ENCODE assay signal across 9 cellular contexts in the genomic region with DNA sequence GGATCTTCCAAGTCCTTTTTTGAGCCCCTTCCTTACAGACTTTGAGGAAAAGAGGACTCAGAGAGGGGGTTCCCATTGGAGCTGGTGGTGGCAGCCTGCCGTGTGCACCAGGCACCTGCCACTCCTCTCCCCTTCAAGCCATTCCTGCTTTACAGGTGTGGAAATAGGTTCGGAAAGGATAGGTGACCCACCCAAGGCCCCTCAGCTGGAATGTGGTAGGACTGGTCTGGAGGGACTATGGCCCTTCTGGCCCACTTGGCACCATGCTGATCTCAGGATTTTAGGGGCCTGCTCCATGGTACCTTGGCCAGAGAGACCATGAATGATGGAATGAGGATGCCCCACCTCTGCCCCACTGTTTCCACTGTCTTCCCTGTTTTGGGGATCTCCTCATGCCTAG. TPM values are rescaled to one million over a fixed set of nuclear protein-coding genes. Genes with fewer than 3 reads are reported as not detected.
A peak's percentile ranks its signal among the peaks of the same experiment; 100 is the strongest.
DNase-seq lines count a peak whose midpoint lies in the region; ATAC-seq and TF ChIP-seq lines count a peak whose summit lies in the region.
"Had no signal": no experiment of that assay in that cellular context is flagged by ENCODE, and none has a peak within 500 bp of the region (broad histone marks: within the 10 kb centered on the region; RNA-seq: fewer than 3 reads in every experiment).

No MANE protein-coding gene starts in this region.

- H3K36me3 ChIP-seq in sigmoid colon, result no peaks in the 10 kb centered on the region
- H3K36me3 ChIP-seq: left ventricle myocardium inferior, SJSA1 had no signal

- H3K4me1 ChIP-seq in sigmoid colon, result peaks cover 0 to 63% (median 50%) of the 10 kb centered on the region in 4 donors

- CTCF ChIA-PET in activated B cell treated with CpG ODN at 0.5 μM for 24 hours (lab: Charles Lee), result interaction anchor here (1.4 kb wide), 1 partner anchor 11 kb away, joined by 3 read pairs; no protein-coding TSS in a partner anchor

- peak overlapping the region; percentile 86 for H3K4me3 Mint-ChIP-seq in activated B cell treated with CpG ODN at 0.5 μM for 24 hours
- peak overlapping the region; percentile 83 for H3K4me3 Mint-ChIP-seq in glutamatergic neuron (ENCODE audit: unreplicated experiment)

- peak overlapping the region; percentile 83 to 90 (median 86) for H3K27ac ChIP-seq in sigmoid colon
- H3K27ac ChIP-seq: left ventricle myocardium inferior, SJSA1 had no signal

- no peaks in the 10 kb centered on the region for H3K36me3 Mint-ChIP-seq in activated B cell treated with CpG ODN at 0.5 μM for 24 hours (ENCODE audit: low read depth)
- H3K36me3 Mint-ChIP-seq in glutamatergic neuron (ENCODE audit: unreplicated experiment), result no peaks in the 10 kb centered on the region

- no peak for TF ChIP-seq POLR2A in sigmoid colon (IDR thresholded peaks at IDR 0.05)

- H3K9me3 Mint-ChIP-seq in activated B cell treated with CpG ODN at 0.5 μM for 24 hours, result no peaks in the 10 kb centered on the region
- peaks cover 2% of the 10 kb centered on the region for H3K9me3 Mint-ChIP-seq in glutamatergic neuron (ENCODE audit: unreplicated experiment)

- WGBS in sigmoid colon, 2 donors, result 19 to 63% methylated on average over 2 of the region's 2 CpGs

- H3K27me3 Mint-ChIP-seq in activated B cell treated with CpG ODN at 0.5 μM for 24 hours, result peaks cover 11% of the 10 kb centered on the region
- H3K27me3 Mint-ChIP-seq in glutamatergic neuron (ENCODE audit: unreplicated experiment), result no peaks in the 10 kb centered on the region

- no peak for TF ChIP-seq CTCF in activated B cell treated with CpG ODN at 0.5 μM for 24 hours (IDR thresholded peaks at IDR 0.05)
- no peak for TF ChIP-seq CTCF in glutamatergic neuron (IDR thresholded peaks at IDR 0.05; ENCODE audit: partially characterized antibody, unreplicated experiment)
- TF ChIP-seq CTCF in sigmoid colon (IDR thresholded peaks at IDR 0.05), result no peak

- no peaks in the 10 kb centered on the region for H3K27me3 ChIP-seq in sigmoid colon

- H3K4me1 Mint-ChIP-seq in activated B cell treated with CpG ODN at 0.5 μM for 24 hours, result peaks cover 18% of the 10 kb centered on the region
- peaks cover 8% of the 10 kb centered on the region for H3K4me1 Mint-ChIP-seq in glutamatergic neuron (ENCODE audit: low read depth, unreplicated experiment)

- intact Hi-C loops in activated B cell treated with CpG ODN at 0.5 μM for 24 hours (cut with micrococcal nuclease) (no loop called here), sigmoid colon (cut with DNase I) (loop anchor here (5.0 to 10.0 kb wide), 4 partner anchors 38 to 1008 kb away; partner anchors contain the start of genes ALG2 and SEC61B)

- no peak for TF ChIP-seq EP300 in sigmoid colon (IDR thresholded peaks at IDR 0.05)

- ATAC-seq in activated B cell treated with CpG ODN at 0.5 μM for 24 hours (ENCODE audit: low read depth), result no peak
- no peak for ATAC-seq in HG03460 (IDR thresholded peaks at IDR 0.05; ENCODE audit: unreplicated experiment)

- H3K9me3 ChIP-seq in sigmoid colon, result no peaks in the 10 kb centered on the region
- H3K9me3 ChIP-seq: left ventricle myocardium inferior, SJSA1 had no signal

- POLR2A ChIA-PET in activated B cell treated with CpG ODN at 0.5 μM for 24 hours (lab: Charles Lee), result interaction anchor here (1.2 to 1.3 kb wide), 2 partner anchors 15 to 552 kb away, joined by 3 to 12 read pairs; no protein-coding TSS in a partner anchor

- H3K27ac Mint-ChIP-seq in activated B cell treated with CpG ODN at 0.5 μM for 24 hours (no peak overlapping the region), glutamatergic neuron (ENCODE audit: unreplicated experiment) (no peak overlapping the region)

- H3K4me3 ChIP-seq in sigmoid colon, result peak overlapping the region in 2 of 4 donors; percentile 62 to 64
- H3K4me3 ChIP-seq: SJSA1 had no signal

- DNase-seq in HT-29 (ENCODE audit: low spot score) (peak; percentile 83), activated B cell treated with CpG ODN at 0.5 μM for 24 hours (no peak), glutamatergic neuron (no peak), sigmoid colon (no peak), NCI-H510A (lab: John Stamatoyannopoulos, UW) (no peak), NCI-H2196 (lab: John Stamatoyannopoulos, UW; ENCODE audit: unreplicated experiment) (no peak)
- DNase-seq: left ventricle myocardium inferior had no signal

RNA-seq across cellular contexts. Expression of gene GALNT12, which starts 1.4 kb away (rescaled TPM):
- total RNA-seq in HT-29 (2014; rRNA removed; shearing (Covaris generic)), result 39.1 and 53.2 TPM in 2 replicates
- total RNA-seq in activated B cell treated with CpG ODN at 0.5 μM for 24 hours (2.0 and 2.5 TPM in 2 replicates), glutamatergic neuron (ENCODE audit: unreplicated experiment) (2.7 TPM), sigmoid colon (10 to 100 TPM; 11.5 to 18.9 (median 15.7) TPM)
- polyA plus RNA-seq in sigmoid colon, result 10 to 100 TPM; 23.6 to 34.2 (median 30.5) TPM

RNA-seq across cellular contexts. Expression of gene ANKS6, which starts 12.5 kb away (rescaled TPM):
- total RNA-seq in HT-29 (2014; rRNA removed; shearing (Covaris generic)), result 43.7 and 47.8 TPM in 2 replicates
- total RNA-seq in activated B cell treated with CpG ODN at 0.5 μM for 24 hours (12.1 and 14.8 TPM in 2 replicates), glutamatergic neuron (ENCODE audit: unreplicated experiment) (15.9 TPM), sigmoid colon (10 to 100 TPM; 10.2 to 22.8 (median 16.4) TPM)
- 10 to 100 TPM in 1 of 3 donors, 1 to 10 TPM in 2; 5.4 to 14.4 (median 6.0) TPM for polyA plus RNA-seq in sigmoid colon
